ENCODE assay signal across 17 cellular contexts in the genomic region with DNA sequence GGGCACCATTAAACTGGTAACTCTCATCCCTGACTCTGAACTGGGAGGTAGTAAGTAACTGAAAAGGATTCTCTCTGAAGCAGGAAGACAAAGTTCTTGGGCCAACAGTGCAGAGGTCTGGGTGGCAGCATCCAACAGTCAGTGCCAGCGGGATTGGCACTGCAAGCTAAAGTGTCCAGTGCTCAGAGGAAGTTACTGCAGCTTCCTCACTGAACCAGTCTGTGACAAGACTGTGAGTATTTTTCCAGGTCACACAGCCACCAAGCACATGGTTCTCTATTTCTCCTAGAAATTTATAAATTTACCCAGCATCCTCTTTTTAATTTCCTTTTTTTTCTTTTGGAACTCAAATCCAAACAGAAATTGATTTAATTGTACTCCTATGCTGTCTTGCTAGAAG.
DNase-seq lines count a peak whose midpoint lies in the region; ATAC-seq lines count a peak whose summit lies in the region.
"Had no signal": no experiment of that assay in that cellular context is flagged by ENCODE, and none has a peak within 500 bp of the region (broad histone marks: within the 10 kb centered on the region; RNA-seq: fewer than 3 reads in every experiment).

No MANE protein-coding gene starts in this region.

- H3K4me3 Mint-ChIP-seq in stimulated activated naive B cell treated with anti-CD40 and anti-IgM and Interleukin-4, amounts not matched to agents 10 μg/mL and 1 μg/mL and 100 μg/mL, for 72 hours: no peak overlapping the region
- H3K4me3 Mint-ChIP-seq in activated T-helper 1 cell treated with anti-CD3 and anti-CD28 coated beads, Interleukin-12 subunit alpha, Interleukin-12 subunit beta, Interleukin-2, Interleukin-4 antibody, amounts not matched to agents 30 ng/mL and 10 ng/mL and 1 ng/mL, durations not matched to agents 14 hours and 24 hours and 36 hours: no peak overlapping the region
- H3K4me3 Mint-ChIP-seq: CD8-positive, alpha-beta T cell had no signal

- no peak for DNase-seq in Right ventricle myocardium superior
- no peak for DNase-seq in cardiac septum (ENCODE audit: low spot score)
- peak; percentile 7 for DNase-seq in NOMO-1 treated with dmso at 0.1 percent for 144 hours (lab: John Stamatoyannopoulos, UW; ENCODE audit: unreplicated experiment)
- peak; percentile 26 for DNase-seq in globus pallidus (ENCODE audit: low spot score)
- DNase-seq in stimulated activated naive B cell treated with anti-CD40 and anti-IgM and Interleukin-4, amounts not matched to agents 10 μg/mL and 1 μg/mL and 100 μg/mL, for 72 hours: no peak
- no peak for DNase-seq in activated T-helper 1 cell treated with anti-CD3 and anti-CD28 coated beads, Interleukin-12 subunit alpha, Interleukin-12 subunit beta, Interleukin-2, Interleukin-4 antibody, amounts not matched to agents 30 ng/mL and 10 ng/mL and 1 ng/mL, durations not matched to agents 14 hours and 24 hours and 36 hours (ENCODE audit: low spot score)
- DNase-seq: BE2C; CD8-positive, alpha-beta T cell; DMS79 treated with DMSO at 0.1 percent for 48 hours; HCEC 1CT; NCI-H1105 treated with DMSO at 0.1 percent for 48 hours; NCI-H187; NCI-H446; NCI-H748 treated with DMSO at 0.1 percent for 48 hours had no signal

- peaks cover 0 to 2% of the 10 kb centered on the region in 2 donors for H3K4me1 Mint-ChIP-seq in stimulated activated naive B cell treated with anti-CD40 and anti-IgM and Interleukin-4, amounts not matched to agents 10 μg/mL and 1 μg/mL and 100 μg/mL, for 72 hours
- H3K4me1 Mint-ChIP-seq in activated T-helper 1 cell treated with anti-CD3 and anti-CD28 coated beads, Interleukin-12 subunit alpha, Interleukin-12 subunit beta, Interleukin-2, Interleukin-4 antibody, amounts not matched to agents 30 ng/mL and 10 ng/mL and 1 ng/mL, durations not matched to agents 14 hours and 24 hours and 36 hours (ENCODE audit: low read depth): no peaks in the 10 kb centered on the region

- no peaks in the 10 kb centered on the region for H3K9me3 Mint-ChIP-seq in stimulated activated naive B cell treated with anti-CD40 and anti-IgM and Interleukin-4, amounts not matched to agents 10 μg/mL and 1 μg/mL and 100 μg/mL, for 72 hours
- no peaks in the 10 kb centered on the region for H3K9me3 Mint-ChIP-seq in activated T-helper 1 cell treated with anti-CD3 and anti-CD28 coated beads, Interleukin-12 subunit alpha, Interleukin-12 subunit beta, Interleukin-2, Interleukin-4 antibody, amounts not matched to agents 30 ng/mL and 10 ng/mL and 1 ng/mL, durations not matched to agents 14 hours and 24 hours and 36 hours
- H3K9me3 Mint-ChIP-seq: CD8-positive, alpha-beta T cell had no signal

- ATAC-seq in Right ventricle myocardium superior (ENCODE audit: poor library complexity) (peak; percentile 51), HG02759 (IDR thresholded peaks at IDR 0.05; ENCODE audit: unreplicated experiment) (no peak), HG03139 (IDR thresholded peaks at IDR 0.05; ENCODE audit: unreplicated experiment) (no peak)
- no peak for ATAC-seq in stimulated activated naive B cell treated with anti-CD40 and anti-IgM and Interleukin-4, amounts not matched to agents 10 μg/mL and 1 μg/mL and 100 μg/mL, for 72 hours (replicated peaks)
- ATAC-seq: CD8-positive, alpha-beta T cell; K562 had no signal

- no peaks in the 10 kb centered on the region for H3K36me3 Mint-ChIP-seq in stimulated activated naive B cell treated with anti-CD40 and anti-IgM and Interleukin-4, amounts not matched to agents 10 μg/mL and 1 μg/mL and 100 μg/mL, for 72 hours
- no peaks in the 10 kb centered on the region for H3K36me3 Mint-ChIP-seq in activated T-helper 1 cell treated with anti-CD3 and anti-CD28 coated beads, Interleukin-12 subunit alpha, Interleukin-12 subunit beta, Interleukin-2, Interleukin-4 antibody, amounts not matched to agents 30 ng/mL and 10 ng/mL and 1 ng/mL, durations not matched to agents 14 hours and 24 hours and 36 hours (ENCODE audit: low read depth)
- H3K36me3 Mint-ChIP-seq: CD8-positive, alpha-beta T cell had no signal

- H3K27me3 Mint-ChIP-seq in stimulated activated naive B cell treated with anti-CD40 and anti-IgM and Interleukin-4, amounts not matched to agents 10 μg/mL and 1 μg/mL and 100 μg/mL, for 72 hours: peaks cover 9 to 10% of the 10 kb centered on the region in 2 donors
- peaks cover 17% of the 10 kb centered on the region for H3K27me3 Mint-ChIP-seq in activated T-helper 1 cell treated with anti-CD3 and anti-CD28 coated beads, Interleukin-12 subunit alpha, Interleukin-12 subunit beta, Interleukin-2, Interleukin-4 antibody, amounts not matched to agents 30 ng/mL and 10 ng/mL and 1 ng/mL, durations not matched to agents 14 hours and 24 hours and 36 hours (ENCODE audit: insufficient read depth)

- H3K27ac Mint-ChIP-seq in stimulated activated naive B cell treated with anti-CD40 and anti-IgM and Interleukin-4, amounts not matched to agents 10 μg/mL and 1 μg/mL and 100 μg/mL, for 72 hours: peak overlapping the region; percentile 38
- H3K27ac Mint-ChIP-seq in activated T-helper 1 cell treated with anti-CD3 and anti-CD28 coated beads, Interleukin-12 subunit alpha, Interleukin-12 subunit beta, Interleukin-2, Interleukin-4 antibody, amounts not matched to agents 30 ng/mL and 10 ng/mL and 1 ng/mL, durations not matched to agents 14 hours and 24 hours and 36 hours: no peak overlapping the region
- H3K27ac Mint-ChIP-seq: CD8-positive, alpha-beta T cell had no signal

- intact Hi-C loops in Right ventricle myocardium superior (cut with DNase I): no loop called here
- intact Hi-C loops in cardiac septum (cut with DNase I): no loop called here
- intact Hi-C loops in activated T-helper 1 cell treated with anti-CD3 and anti-CD28 coated beads, Interleukin-12 subunit alpha, Interleukin-12 subunit beta, Interleukin-2, Interleukin-4 antibody, amounts not matched to agents 30 ng/mL and 10 ng/mL and 1 ng/mL, durations not matched to agents 14 hours and 24 hours and 36 hours (cut with micrococcal nuclease): no loop called here

Comparison
In these comparisons a context has a peak if more than half of its experiments do, and no peak if none do; other contexts are left out.
1. DNase-seq: peak in NOMO-1 treated with dmso at 0.1 percent for 144 hours (single experiment) and globus pallidus (single experiment); none in Right ventricle myocardium superior (single experiment), cardiac septum (single experiment), stimulated activated naive B cell treated with anti-CD40 and anti-IgM and Interleukin-4, amounts not matched to agents 10 μg/mL and 1 μg/mL and 100 μg/mL, for 72 hours (single experiment) and activated T-helper 1 cell treated with anti-CD3 and anti-CD28 coated beads, Interleukin-12 subunit alpha, Interleukin-12 subunit beta, Interleukin-2, Interleukin-4 antibody, amounts not matched to agents 30 ng/mL and 10 ng/mL and 1 ng/mL, durations not matched to agents 14 hours and 24 hours and 36 hours (single experiment).